ENCODE assay signal across 11 cellular contexts in genomic region chr11:44623321-44623715, GRCh38. TPM values are rescaled to one million over a fixed set of nuclear protein-coding genes. Genes with fewer than 3 reads are reported as not detected.
A peak's percentile ranks its signal among the peaks of the same experiment; 100 is the strongest.
DNase-seq lines count a peak whose midpoint lies in the region; ATAC-seq, FAIRE-seq and TF ChIP-seq lines count a peak whose summit lies in the region.
"Had no signal": no experiment of that assay in that cellular context is flagged by ENCODE, and none has a peak within 500 bp of the region (broad histone marks: within the 10 kb centered on the region; RNA-seq: fewer than 3 reads in every experiment).

No MANE protein-coding gene starts in this region.

- TF ChIP-seq CTCF in D721Med (IDR thresholded peaks at IDR 0.05; ENCODE audit: insufficient read depth, missing control alignments) = no peak

- peak; percentile 52 for DNase-seq in activated CD8-positive, alpha-beta memory T cell treated with anti-CD3 and anti-CD28 coated beads, Interleukin-2, amount 50 U/mL, for 48 hours
- DNase-seq in activated CD8-positive, alpha-beta memory T cell treated with anti-CD3 and anti-CD28 coated beads, Interleukin-2, amount 50 U/mL, for 4 hours = no peak
- DNase-seq in activated naive CD8-positive, alpha-beta T cell treated with anti-CD3 and anti-CD28 coated beads, Interleukin-2, amount 50 U/mL, for 24 hours = peak; percentile 17
- peak; percentile 75 to 94 for DNase-seq in lung microvascular endothelial cell (ENCODE audit: low read depth in 2 of 2)
- peak; percentile 19 for DNase-seq in ureter (ENCODE audit: low spot score)
- DNase-seq in D721Med (ENCODE audit: insufficient read length, low spot score) = no peak
- DNase-seq in stimulated activated CD4-positive, alpha-beta T cell treated with anti-CD3 and anti-CD28 coated beads, Interleukin-15, amount 100 ng/mL, for 24 hours = no peak
- DNase-seq: GOT3, T1000 had no signal

- H3K9me3 Mint-ChIP-seq in activated naive CD8-positive, alpha-beta T cell treated with anti-CD3 and anti-CD28 coated beads, Interleukin-2, amount 50 U/mL, for 24 hours = no peaks in the 10 kb centered on the region

- H3K36me3 Mint-ChIP-seq in activated naive CD8-positive, alpha-beta T cell treated with anti-CD3 and anti-CD28 coated beads, Interleukin-2, amount 50 U/mL, for 24 hours (ENCODE audit: low read depth) = peaks cover 26% of the 10 kb centered on the region

- H3K27ac Mint-ChIP-seq in activated naive CD8-positive, alpha-beta T cell treated with anti-CD3 and anti-CD28 coated beads, Interleukin-2, amount 50 U/mL, for 24 hours = peak overlapping the region; percentile 60

- no peak overlapping the region for H3K4me3 Mint-ChIP-seq in activated naive CD8-positive, alpha-beta T cell treated with anti-CD3 and anti-CD28 coated beads, Interleukin-2, amount 50 U/mL, for 24 hours

- ATAC-seq in activated naive CD8-positive, alpha-beta T cell treated with anti-CD3 and anti-CD28 coated beads, Interleukin-2, amount 50 U/mL, for 24 hours = peak; percentile 16
- no peak for ATAC-seq in HG02885 (IDR thresholded peaks at IDR 0.05; ENCODE audit: poor library complexity, unreplicated experiment)
- ATAC-seq: gastroesophageal sphincter had no signal

- FAIRE-seq in D721Med (lab: Jason Lieb, UNC) = no peak

- H3K4me1 Mint-ChIP-seq in activated naive CD8-positive, alpha-beta T cell treated with anti-CD3 and anti-CD28 coated beads, Interleukin-2, amount 50 U/mL, for 24 hours = peaks cover 41% of the 10 kb centered on the region

- H3K27me3 Mint-ChIP-seq in activated naive CD8-positive, alpha-beta T cell treated with anti-CD3 and anti-CD28 coated beads, Interleukin-2, amount 50 U/mL, for 24 hours = no peaks in the 10 kb centered on the region

RNA-seq across cellular contexts. Expression of gene CD82, which starts 57.9 kb away (rescaled TPM):
- total RNA-seq in lung microvascular endothelial cell (4.8 and 18.5 TPM in 2 replicates), ureter (148 TPM)

Comparison
In these comparisons a context has a peak if more than half of its experiments do, and no peak if none do; other contexts are left out.
1. DNase-seq: peak in activated CD8-positive, alpha-beta memory T cell treated with anti-CD3 and anti-CD28 coated beads, Interleukin-2, amount 50 U/mL, for 48 hours (single experiment), activated naive CD8-positive, alpha-beta T cell treated with anti-CD3 and anti-CD28 coated beads, Interleukin-2, amount 50 U/mL, for 24 hours (single experiment), lung microvascular endothelial cell (2 of 2) and ureter (single experiment); none in activated CD8-positive, alpha-beta memory T cell treated with anti-CD3 and anti-CD28 coated beads, Interleukin-2, amount 50 U/mL, for 4 hours (single experiment), D721Med (single experiment) and stimulated activated CD4-positive, alpha-beta T cell treated with anti-CD3 and anti-CD28 coated beads, Interleukin-15, amount 100 ng/mL, for 24 hours (single experiment).